In genomic region chr2:63865159-63865799, GRCh38 we compare ENCODE assay signal across 1 cellular context.
TF ChIP-seq lines count a peak whose summit lies in the region.

No MANE protein-coding gene starts in this region.

TF ChIP-seq in GM23338, 12 proteins besides CTCF, POLR2A, EP300 and RAD21 (continued from another document):
- TF ChIP-seq REST (IDR thresholded peaks at IDR 0.05; ENCODE audit: unreplicated experiment) = no peak
- no peak for TF ChIP-seq ZNF462 (CRISPR knock-in tag; IDR thresholded peaks at IDR 0.05)
- no peak for TF ChIP-seq ZNF331 (CRISPR knock-in tag; IDR thresholded peaks at IDR 0.05; ENCODE audit: low read depth)
- no peak for TF ChIP-seq POLR2AphosphoS5 (IDR thresholded peaks at IDR 0.05; ENCODE audit: low read depth)
- no peak for TF ChIP-seq STAT1 (IDR thresholded peaks at IDR 0.05; ENCODE audit: unreplicated experiment)
